In genomic region chr9:114335745-114336144, GRCh38 we compare ENCODE assay signal across 24 cellular contexts. TPM values are rescaled to one million over a fixed set of nuclear protein-coding genes. Genes with fewer than 3 reads are reported as not detected.
DNase-seq lines count a peak whose midpoint lies in the region; ATAC-seq and TF ChIP-seq lines count a peak whose summit lies in the region.
"Had no signal": no experiment of that assay in that cellular context is flagged by ENCODE, and none has a peak within 500 bp of the region (broad histone marks: within the 10 kb centered on the region; RNA-seq: fewer than 3 reads in every experiment).

No MANE protein-coding gene starts in this region.

- no peak overlapping the region for H3K27ac ChIP-seq in uterus
- H3K27ac ChIP-seq: GM23248, PC-9, RWPE1 had no signal

- no peak for DNase-seq in activated naive CD8-positive, alpha-beta T cell treated with anti-CD3 and anti-CD28 coated beads for 36 hours
- no peak for DNase-seq in activated naive CD8-positive, alpha-beta T cell treated with anti-CD3 and anti-CD28 coated beads, Interleukin-2, amount 50 U/mL, for 24 hours
- DNase-seq in memory B cell (ENCODE audit: low spot score in 2 of 2) (no peak), Ammon's horn (ENCODE audit: low spot score) (no peak), Kasumi-1 (lab: John Stamatoyannopoulos, UW) (no peak), uterus (no peak)
- DNase-seq in stimulated activated naive B cell treated with anti-CD40 and anti-IgM and Interleukin-4, amounts not matched to agents 10 μg/mL and 1 μg/mL and 100 μg/mL, for 72 hours: no peak
- DNase-seq: CD4-positive, CD25-positive, alpha-beta regulatory T cell; COR-L47; DMS79; GM23248; H9; KG1; NCI-H1092 treated with DMSO at 0.1 percent for 48 hours; NCI-H1436 treated with DMSO at 0.1 percent for 48 hours; NCI-H2029; NCI-H446; PC-9; SIG-M5; SK-N-SH had no signal

- TF ChIP-seq POLR2A in uterus (IDR thresholded peaks at IDR 0.05): no peak

- H3K9me3 Mint-ChIP-seq in activated naive CD8-positive, alpha-beta T cell treated with anti-CD3 and anti-CD28 coated beads for 36 hours: peaks cover 2% of the 10 kb centered on the region
- peaks cover 4% of the 10 kb centered on the region for H3K9me3 Mint-ChIP-seq in activated naive CD8-positive, alpha-beta T cell treated with anti-CD3 and anti-CD28 coated beads, Interleukin-2, amount 50 U/mL, for 24 hours
- H3K9me3 Mint-ChIP-seq in activated T-helper 17 cell treated with anti-CD3 and anti-CD28 coated beads, Interleukin-2, amount 50 U/mL, for 72 hours: no peaks in the 10 kb centered on the region
- H3K9me3 Mint-ChIP-seq in memory B cell: no peaks in the 10 kb centered on the region
- peaks cover 3 to 4% of the 10 kb centered on the region in 2 donors for H3K9me3 Mint-ChIP-seq in stimulated activated naive B cell treated with anti-CD40 and anti-IgM and Interleukin-4, amounts not matched to agents 10 μg/mL and 1 μg/mL and 100 μg/mL, for 72 hours
- H3K9me3 Mint-ChIP-seq: H9 had no signal

- no peaks in the 10 kb centered on the region for H3K36me3 ChIP-seq in uterus

- H3K9me3 ChIP-seq in uterus: no peaks in the 10 kb centered on the region
- H3K9me3 ChIP-seq: SK-N-SH had no signal

- no peaks in the 10 kb centered on the region for H3K4me1 ChIP-seq in uterus

- peaks cover 14% of the 10 kb centered on the region for H3K4me1 Mint-ChIP-seq in activated naive CD8-positive, alpha-beta T cell treated with anti-CD3 and anti-CD28 coated beads for 36 hours
- H3K4me1 Mint-ChIP-seq in activated naive CD8-positive, alpha-beta T cell treated with anti-CD3 and anti-CD28 coated beads, Interleukin-2, amount 50 U/mL, for 24 hours: peaks cover 22% of the 10 kb centered on the region
- H3K4me1 Mint-ChIP-seq in activated T-helper 17 cell treated with anti-CD3 and anti-CD28 coated beads, Interleukin-2, amount 50 U/mL, for 72 hours: no peaks in the 10 kb centered on the region
- peaks cover 14% of the 10 kb centered on the region for H3K4me1 Mint-ChIP-seq in memory B cell
- peaks cover 28 to 54% of the 10 kb centered on the region in 2 donors for H3K4me1 Mint-ChIP-seq in stimulated activated naive B cell treated with anti-CD40 and anti-IgM and Interleukin-4, amounts not matched to agents 10 μg/mL and 1 μg/mL and 100 μg/mL, for 72 hours

- no peaks in the 10 kb centered on the region for H3K27me3 ChIP-seq in uterus

- peak overlapping the region; percentile 48 for H3K27ac Mint-ChIP-seq in activated naive CD8-positive, alpha-beta T cell treated with anti-CD3 and anti-CD28 coated beads for 36 hours
- no peak overlapping the region for H3K27ac Mint-ChIP-seq in activated naive CD8-positive, alpha-beta T cell treated with anti-CD3 and anti-CD28 coated beads, Interleukin-2, amount 50 U/mL, for 24 hours
- H3K27ac Mint-ChIP-seq in activated T-helper 17 cell treated with anti-CD3 and anti-CD28 coated beads, Interleukin-2, amount 50 U/mL, for 72 hours: peak overlapping the region; percentile 52
- peak overlapping the region; percentile 53 for H3K27ac Mint-ChIP-seq in memory B cell
- peak overlapping the region; percentile 47 for H3K27ac Mint-ChIP-seq in stimulated activated naive B cell treated with anti-CD40 and anti-IgM and Interleukin-4, amounts not matched to agents 10 μg/mL and 1 μg/mL and 100 μg/mL, for 72 hours
- H3K27ac Mint-ChIP-seq: H9 had no signal

- intact Hi-C loops in uterus (cut with DNase I; ENCODE audit: low total_unique reads): no loop called here

- H3K27me3 Mint-ChIP-seq in activated naive CD8-positive, alpha-beta T cell treated with anti-CD3 and anti-CD28 coated beads for 36 hours: no peaks in the 10 kb centered on the region
- H3K27me3 Mint-ChIP-seq in activated naive CD8-positive, alpha-beta T cell treated with anti-CD3 and anti-CD28 coated beads, Interleukin-2, amount 50 U/mL, for 24 hours: no peaks in the 10 kb centered on the region
- H3K27me3 Mint-ChIP-seq in activated T-helper 17 cell treated with anti-CD3 and anti-CD28 coated beads, Interleukin-2, amount 50 U/mL, for 72 hours: no peaks in the 10 kb centered on the region
- no peaks in the 10 kb centered on the region for H3K27me3 Mint-ChIP-seq in memory B cell
- H3K27me3 Mint-ChIP-seq in stimulated activated naive B cell treated with anti-CD40 and anti-IgM and Interleukin-4, amounts not matched to agents 10 μg/mL and 1 μg/mL and 100 μg/mL, for 72 hours: no peaks in the 10 kb centered on the region

- no peak overlapping the region for H3K4me3 Mint-ChIP-seq in activated naive CD8-positive, alpha-beta T cell treated with anti-CD3 and anti-CD28 coated beads for 36 hours
- no peak overlapping the region for H3K4me3 Mint-ChIP-seq in activated naive CD8-positive, alpha-beta T cell treated with anti-CD3 and anti-CD28 coated beads, Interleukin-2, amount 50 U/mL, for 24 hours
- no peak overlapping the region for H3K4me3 Mint-ChIP-seq in activated T-helper 17 cell treated with anti-CD3 and anti-CD28 coated beads, Interleukin-2, amount 50 U/mL, for 72 hours
- H3K4me3 Mint-ChIP-seq in memory B cell: no peak overlapping the region
- H3K4me3 Mint-ChIP-seq in stimulated activated naive B cell treated with anti-CD40 and anti-IgM and Interleukin-4, amounts not matched to agents 10 μg/mL and 1 μg/mL and 100 μg/mL, for 72 hours: no peak overlapping the region
- H3K4me3 Mint-ChIP-seq: H9 had no signal

- no peak for ATAC-seq in activated naive CD8-positive, alpha-beta T cell treated with anti-CD3 and anti-CD28 coated beads, Interleukin-2, amount 50 U/mL, for 24 hours
- ATAC-seq in activated T-helper 17 cell treated with anti-CD3 and anti-CD28 coated beads, Interleukin-2, amount 50 U/mL, for 72 hours (replicated peaks): no peak
- no peak for ATAC-seq in memory B cell (ENCODE audit: low read depth)
- no peak for ATAC-seq in stimulated activated naive B cell treated with anti-CD40 and anti-IgM and Interleukin-4, amounts not matched to agents 10 μg/mL and 1 μg/mL and 100 μg/mL, for 72 hours (replicated peaks)

- no peak for TF ChIP-seq CTCF in uterus (IDR thresholded peaks at IDR 0.05)

- H3K36me3 Mint-ChIP-seq in activated naive CD8-positive, alpha-beta T cell treated with anti-CD3 and anti-CD28 coated beads for 36 hours: peaks cover 44% of the 10 kb centered on the region
- peaks cover 46% of the 10 kb centered on the region for H3K36me3 Mint-ChIP-seq in activated naive CD8-positive, alpha-beta T cell treated with anti-CD3 and anti-CD28 coated beads, Interleukin-2, amount 50 U/mL, for 24 hours (ENCODE audit: low read depth)
- H3K36me3 Mint-ChIP-seq in activated T-helper 17 cell treated with anti-CD3 and anti-CD28 coated beads, Interleukin-2, amount 50 U/mL, for 72 hours (ENCODE audit: low read depth): peaks cover 65% of the 10 kb centered on the region
- peaks cover 21% of the 10 kb centered on the region for H3K36me3 Mint-ChIP-seq in memory B cell
- peaks cover 45 to 57% of the 10 kb centered on the region in 2 donors for H3K36me3 Mint-ChIP-seq in stimulated activated naive B cell treated with anti-CD40 and anti-IgM and Interleukin-4, amounts not matched to agents 10 μg/mL and 1 μg/mL and 100 μg/mL, for 72 hours

- H3K4me3 ChIP-seq in uterus: no peak overlapping the region
- H3K4me3 ChIP-seq: GM23248, PC-9 had no signal

RNA-seq across cellular contexts. Expression of gene ORM2, which starts 6.1 kb away (rescaled TPM):
- total RNA-seq in activated naive CD8-positive, alpha-beta T cell treated with anti-CD3 and anti-CD28 coated beads for 36 hours: not detected
- not detected for total RNA-seq in activated T-helper 17 cell treated with anti-CD3 and anti-CD28 coated beads, Interleukin-2, amount 50 U/mL, for 72 hours
- 1 to 10 TPM in 1 of 4 donors, not detected in 3; 1.2 TPM for total RNA-seq in uterus
- total RNA-seq: A673; CD4-positive, CD25-positive, alpha-beta regulatory T cell; GM23248; HT1080; PC-9 had no signal

RNA-seq across cellular contexts. Expression of gene ORM1, which starts 12.8 kb away (rescaled TPM):
- not detected for total RNA-seq in activated naive CD8-positive, alpha-beta T cell treated with anti-CD3 and anti-CD28 coated beads for 36 hours
- total RNA-seq in activated T-helper 17 cell treated with anti-CD3 and anti-CD28 coated beads, Interleukin-2, amount 50 U/mL, for 72 hours: not detected
- total RNA-seq in uterus: 1 to 10 TPM in 2 of 4 donors, not detected in 2; 1.9 to 2.4 TPM
- total RNA-seq: A673; CD4-positive, CD25-positive, alpha-beta regulatory T cell; GM23248; HT1080; PC-9 had no signal

RNA-seq across cellular contexts. Expression of gene AKNA, which starts 52.0 kb away (rescaled TPM):
- 100 to 1,000 TPM; 129 to 130 TPM for total RNA-seq in activated naive CD8-positive, alpha-beta T cell treated with anti-CD3 and anti-CD28 coated beads for 36 hours
- total RNA-seq in activated T-helper 17 cell treated with anti-CD3 and anti-CD28 coated beads, Interleukin-2, amount 50 U/mL, for 72 hours: 100 to 1,000 TPM; 169 to 184 TPM
- total RNA-seq in uterus: 100 to 1,000 TPM in 1 of 4 donors, 10 to 100 TPM in 3; 24.1 to 123 (median 34.3) TPM
